Comparison of ENCODE assay signal across 8 cellular contexts in genomic region chr5:147369742-147370374, GRCh38.
DNase-seq lines count a peak whose midpoint lies in the region; ATAC-seq and TF ChIP-seq lines count a peak whose summit lies in the region.

No MANE protein-coding gene starts in this region.

- no peaks in the 10 kb centered on the region for H3K4me1 Mint-ChIP-seq in activated T-cell treated with anti-CD3 and anti-CD28 coated beads, Interleukin-2, amount 50 U/mL, for 24 hours (ENCODE audit: low read depth)

- H3F3A ChIP-seq in PC-9 (ENCODE audit: insufficient read depth, low read depth) = no peaks in the 10 kb centered on the region

- H3K4me3 Mint-ChIP-seq in activated T-cell treated with anti-CD3 and anti-CD28 coated beads, Interleukin-2, amount 50 U/mL, for 24 hours = no peak overlapping the region

- DNase-seq in cardiac muscle cell (ENCODE audit: low read depth in 1 of 2, low spot score in 1 of 2) = peak in 1 of 2 donors; percentile 33
- no peak for DNase-seq in left ventricle myocardium superior
- DNase-seq in PC-9 = no peak
- DNase-seq in globus pallidus (ENCODE audit: low spot score) = peak; percentile 11
- DNase-seq in upper lobe of left lung = no peak
- no peak for DNase-seq in activated T-cell treated with anti-CD3 and anti-CD28 coated beads, Interleukin-2, amount 50 U/mL, for 24 hours
- DNase-seq in GOT3 (lab: John Stamatoyannopoulos, UW) = no peak

- CTCF ChIA-PET in PC-9 (lab: Charles Lee) = interaction anchor here (0.5 to 1.5 kb wide), 6 partner anchors 81 to 836 kb away, joined by 3 to 8 read pairs (median 4); no protein-coding TSS in a partner anchor

- TF ChIP-seq EP300 in upper lobe of left lung (IDR thresholded peaks at IDR 0.05) = no peak

- no peak overlapping the region for H3K4me3 ChIP-seq in cardiac muscle cell
- no peak overlapping the region for H3K4me3 ChIP-seq in PC-9
- H3K4me3 ChIP-seq in upper lobe of left lung = no peak overlapping the region

- BruUV-seq in PC-9 (replicated peaks; lab: Mats Ljungman, UMichigan) = no TSS peak

- H3K9me3 Mint-ChIP-seq in activated T-cell treated with anti-CD3 and anti-CD28 coated beads, Interleukin-2, amount 50 U/mL, for 24 hours = no peaks in the 10 kb centered on the region

- ATAC-seq in left ventricle myocardium superior (no peak), upper lobe of left lung (ENCODE audit: low FRiP score in 2 of 2) (peak in 1 of 2 donors; percentile 46), GM18517 (IDR thresholded peaks at IDR 0.05; ENCODE audit: unreplicated experiment) (no peak)

- H3K36me3 Mint-ChIP-seq in activated T-cell treated with anti-CD3 and anti-CD28 coated beads, Interleukin-2, amount 50 U/mL, for 24 hours (ENCODE audit: low read depth) = no peaks in the 10 kb centered on the region

- H3K4me1 ChIP-seq in cardiac muscle cell (ENCODE audit: low read depth) = no peaks in the 10 kb centered on the region
- H3K4me1 ChIP-seq in PC-9 (replicated peaks; ENCODE audit: insufficient read depth) = no peaks in the 10 kb centered on the region
- no peaks in the 10 kb centered on the region for H3K4me1 ChIP-seq in upper lobe of left lung

- intact Hi-C loops in left ventricle myocardium superior (cut with micrococcal nuclease) (loop anchor here (5.0 kb wide), 1 partner anchor 148 kb away; no protein-coding TSS in a partner anchor), PC-9 (cut with micrococcal nuclease; ENCODE audit: unreplicated experiment) (loop anchor here (1.0 to 5.0 kb wide), 3 partner anchors 146 to 403 kb away; no protein-coding TSS in a partner anchor)

- no peaks in the 10 kb centered on the region for H3K9me2 ChIP-seq in PC-9 (ENCODE audit: insufficient read depth)

- TF ChIP-seq CTCF in cardiac muscle cell (IDR thresholded peaks at IDR 0.05; ENCODE audit: low read depth, low read length) (peak; percentile 56), PC-9 (conservative IDR thresholded peaks at IDR 0.05) (peak; percentile 75), upper lobe of left lung (IDR thresholded peaks at IDR 0.05) (peak in 4 of 6 experiments; percentile 44 to 65 (median 48))

- 13 to 26% methylated on average over 2 of the region's 2 CpGs for WGBS in upper lobe of left lung, 2 donors

- TF ChIP-seq POLR2A in upper lobe of left lung (IDR thresholded peaks at IDR 0.05) = no peak

- POLR2A ChIA-PET in PC-9 (lab: Charles Lee; ENCODE audit: unreplicated experiment) = no interaction called here

- H3K27ac ChIP-seq in cardiac muscle cell (no peak overlapping the region), PC-9 (no peak overlapping the region), upper lobe of left lung (no peak overlapping the region)

- no peaks in the 10 kb centered on the region for H3K36me3 ChIP-seq in cardiac muscle cell
- H3K36me3 ChIP-seq in PC-9 (ENCODE audit: low read depth) = no peaks in the 10 kb centered on the region
- H3K36me3 ChIP-seq in upper lobe of left lung = no peaks in the 10 kb centered on the region

- no peaks in the 10 kb centered on the region for H3K79me2 ChIP-seq in PC-9 (ENCODE audit: low read depth)

- H3K27me3 ChIP-seq in cardiac muscle cell (no peaks in the 10 kb centered on the region), PC-9 (ENCODE audit: insufficient read depth, low read depth) (no peaks in the 10 kb centered on the region; the same call in 1 of the 2 replicates), upper lobe of left lung (no peaks in the 10 kb centered on the region)

- H3K27ac Mint-ChIP-seq in activated T-cell treated with anti-CD3 and anti-CD28 coated beads, Interleukin-2, amount 50 U/mL, for 24 hours = no peak overlapping the region

- no peak overlapping the region for H3K4me2 ChIP-seq in PC-9

- no peaks in the 10 kb centered on the region for H4K20me1 ChIP-seq in PC-9 (ENCODE audit: insufficient read depth)

- H3K9me3 ChIP-seq in cardiac muscle cell (ENCODE audit: low read depth) (no peaks in the 10 kb centered on the region), PC-9 (ENCODE audit: insufficient read depth, low read depth) (no peaks in the 10 kb centered on the region; the same call in 1 of the 2 replicates), upper lobe of left lung (no peaks in the 10 kb centered on the region)

- peaks cover 2% of the 10 kb centered on the region for H3K27me3 Mint-ChIP-seq in activated T-cell treated with anti-CD3 and anti-CD28 coated beads, Interleukin-2, amount 50 U/mL, for 24 hours

- H2AFZ ChIP-seq in PC-9 = no peak overlapping the region
